8 cellular contexts compared by ENCODE assay signal in genomic region chr1:183470961-183471747, GRCh38.
DNase-seq lines count a peak whose midpoint lies in the region; ATAC-seq and TF ChIP-seq lines count a peak whose summit lies in the region.

No MANE protein-coding gene starts in this region.

- peak overlapping the region; percentile 91 for H3K4me3 ChIP-seq in choroid plexus epithelial cell (ENCODE audit: low read depth, low read length)

- peak; percentile 59 for DNase-seq in AG08395 (ENCODE audit: low spot score)
- peak; percentile 75 for DNase-seq in NCI-H345 treated with DMSO at 0.1 percent for 48 hours (lab: John Stamatoyannopoulos, UW; ENCODE audit: unreplicated experiment)
- peak; percentile 45 for DNase-seq in activated CD4-positive, alpha-beta T cell treated with anti-CD3 and anti-CD28 coated beads for 1 hour
- DNase-seq in choroid plexus epithelial cell (ENCODE audit: low read depth) = peak; percentile 80
- peak; percentile 92 for DNase-seq in left kidney (ENCODE audit: low read depth, low spot score)
- peak; percentile 74 to 77 for DNase-seq in stimulated activated CD4-positive, alpha-beta T cell treated with anti-CD3 and anti-CD28 coated beads, Interleukin-2, amount 100 ng/mL, for 24 hours

- TF ChIP-seq CTCF in choroid plexus epithelial cell (conservative IDR thresholded peaks at IDR 0.05; ENCODE audit: low read depth, low read length) = peak; percentile 19

- ATAC-seq in GM18868 (IDR thresholded peaks at IDR 0.05; ENCODE audit: unreplicated experiment) (peak; percentile 31), HG03175 (IDR thresholded peaks at IDR 0.05; ENCODE audit: unreplicated experiment) (peak; percentile 20)

Comparison
In these comparisons a context has a peak if more than half of its experiments do, and no peak if none do; other contexts are left out.
1. Peak in every context shown above with its lines: DNase-seq, ATAC-seq and H3K4me3 ChIP-seq.